ENCODE assay signal across 16 cellular contexts in genomic region chr7:18974803-18975202, GRCh38.
A peak's percentile ranks its signal among the peaks of the same experiment; 100 is the strongest.
DNase-seq lines count a peak whose midpoint lies in the region; ATAC-seq, FAIRE-seq and TF ChIP-seq lines count a peak whose summit lies in the region.
"Had no signal": no experiment of that assay in that cellular context is flagged by ENCODE, and none has a peak within 500 bp of the region (broad histone marks: within the 10 kb centered on the region; RNA-seq: fewer than 3 reads in every experiment).

No MANE protein-coding gene starts in this region.

- no peak overlapping the region for H3K23ac ChIP-seq in IMR-90 (ENCODE audit: low read depth, low read length)

- POLR2A ChIA-PET in IMR-90 (lab: Charles Lee; ENCODE audit: unreplicated experiment): no interaction called here

- H3K79me2 ChIP-seq in astrocyte (ENCODE audit: insufficient read depth, low read length): no peaks in the 10 kb centered on the region

- ATAC-seq in IMR-90 (ENCODE audit: low read depth): peak; percentile 35

- no peaks in the 10 kb centered on the region for H3K9me3 Mint-ChIP-seq in astrocyte (ENCODE audit: unreplicated experiment)

- H3K27ac ChIP-seq in IMR-90 (ENCODE audit: insufficient read depth, low read length) (no peak overlapping the region), astrocyte (ENCODE audit: low read depth, low read length) (no peak overlapping the region)
- H3K27ac ChIP-seq: ovary, SJSA1, vagina had no signal

- H2AFZ ChIP-seq in IMR-90 (replicated peaks; ENCODE audit: low read length, poor library complexity) (no peak overlapping the region), astrocyte (ENCODE audit: low read depth, low read length) (no peak overlapping the region)

- H3K4me2 ChIP-seq in IMR-90 (ENCODE audit: low read depth, low read length) (no peak overlapping the region), astrocyte (ENCODE audit: low read length) (no peak overlapping the region)
- H3K4me2 ChIP-seq: smooth muscle cell had no signal

- H4K20me1 ChIP-seq in IMR-90 (ENCODE audit: insufficient read depth, low read length) (no peaks in the 10 kb centered on the region), astrocyte (ENCODE audit: insufficient read depth, low read length) (no peaks in the 10 kb centered on the region)

- H3K4me1 ChIP-seq in IMR-90 (ENCODE audit: control insufficient read depth, insufficient read depth, low read length): peaks cover 2% of the 10 kb centered on the region; the same call in 1 of the 2 replicates
- H3K4me1 ChIP-seq in astrocyte (ENCODE audit: insufficient read depth, low read length): peaks cover 27% of the 10 kb centered on the region

- DNase-seq in AG08395 (ENCODE audit: low spot score) (peak; percentile 28), IMR-90 (peak; percentile 78), astrocyte (ENCODE audit: low read depth) (peak; percentile 67), islet precursor cell (peak; percentile 58), SIG-M5 treated with dmso at 0.1 percent for 504 hours (lab: John Stamatoyannopoulos, UW; ENCODE audit: unreplicated experiment) (no peak), NOMO-1 treated with DMSO at 0.1 percent for 48 hours (lab: John Stamatoyannopoulos, UW; ENCODE audit: unreplicated experiment) (no peak), pons (ENCODE audit: low spot score) (no peak)
- DNase-seq in activated naive CD4-positive, alpha-beta T cell treated with Interleukin-2 at 50 U/mL for 16 hours: no peak
- DNase-seq: activated CD4-positive, alpha-beta memory T cell treated with anti-CD3 and anti-CD28 coated beads, Interleukin-2, amount 10 ng/mL, durations not matched to agents 7 days and 5 days; midbrain; ovary had no signal

- intact Hi-C loops in IMR-90 (cut with micrococcal nuclease): no loop called here

- no peak overlapping the region for H2BK120ac ChIP-seq in IMR-90 (ENCODE audit: low read depth, low read length)

- no peak overlapping the region for H3K4me3 Mint-ChIP-seq in astrocyte (ENCODE audit: unreplicated experiment)
- H3K4me3 Mint-ChIP-seq: activated CD4-positive, alpha-beta memory T cell treated with anti-CD3 and anti-CD28 coated beads, Interleukin-2, amount 10 ng/mL, durations not matched to agents 7 days and 5 days; stimulated activated naive CD8-positive, alpha-beta T cell treated with anti-CD3 and anti-CD28 coated beads, Interleukin-15, Interleukin-2, amounts not matched to agents 100 ng/mL and 50 ng/mL, for 24 hours had no signal

- H2BK5ac ChIP-seq in IMR-90 (ENCODE audit: low read depth, low read length, poor library complexity, severe bottlenecking): no peak overlapping the region

- H3K4me3 ChIP-seq in IMR-90 (ENCODE audit: insufficient read depth, low read depth, low read length) (no peak overlapping the region), astrocyte (ENCODE audit: insufficient read depth, low read depth, low read length) (no peak overlapping the region)
- H3K4me3 ChIP-seq: ovary, SJSA1, smooth muscle cell, vagina had no signal

- peak; percentile 73 for FAIRE-seq in astrocyte (lab: Jason Lieb, UNC)
- FAIRE-seq: TTC549 had no signal

- no peaks in the 10 kb centered on the region for H3K9me1 ChIP-seq in IMR-90 (ENCODE audit: insufficient read depth, low read length)

- H2AK5ac ChIP-seq in IMR-90 (ENCODE audit: low read depth, low read length): no peak overlapping the region

- H3K27me3 ChIP-seq in IMR-90 (ENCODE audit: control insufficient read depth, insufficient read depth, low read length): no peaks in the 10 kb centered on the region
- no peaks in the 10 kb centered on the region for H3K27me3 ChIP-seq in astrocyte (ENCODE audit: insufficient read depth, low read length)
- H3K27me3 ChIP-seq: ovary, SJSA1, vagina had no signal

- in situ Hi-C loops in IMR-90 (cut with MboI; ENCODE audit: low sequenced_read_pairs): no loop called here

- peak overlapping the region; percentile 41 for H3K27ac Mint-ChIP-seq in astrocyte (ENCODE audit: unreplicated experiment)
- H3K27ac Mint-ChIP-seq: activated CD4-positive, alpha-beta memory T cell treated with anti-CD3 and anti-CD28 coated beads, Interleukin-2, amount 10 ng/mL, durations not matched to agents 7 days and 5 days; stimulated activated naive CD8-positive, alpha-beta T cell treated with anti-CD3 and anti-CD28 coated beads, Interleukin-15, Interleukin-2, amounts not matched to agents 100 ng/mL and 50 ng/mL, for 24 hours had no signal

- H3K79me1 ChIP-seq in IMR-90 (ENCODE audit: low read depth in 1 of 2, low read length in 2 of 2): no peaks in the 10 kb centered on the region

- H3K27me3 Mint-ChIP-seq in astrocyte (ENCODE audit: low read depth, unreplicated experiment): no peaks in the 10 kb centered on the region
- H3K27me3 Mint-ChIP-seq: activated CD4-positive, alpha-beta memory T cell treated with anti-CD3 and anti-CD28 coated beads, Interleukin-2, amount 10 ng/mL, durations not matched to agents 7 days and 5 days; stimulated activated naive CD8-positive, alpha-beta T cell treated with anti-CD3 and anti-CD28 coated beads, Interleukin-15, Interleukin-2, amounts not matched to agents 100 ng/mL and 50 ng/mL, for 24 hours had no signal

- TF ChIP-seq CTCF in IMR-90 (conservative IDR thresholded peaks at IDR 0.05; ENCODE audit: low read depth, low read length): no peak
- no peak for TF ChIP-seq CTCF in astrocyte (IDR thresholded peaks at IDR 0.05; ENCODE audit: insufficient read depth, low read depth, low read length)

- H3K36me3 ChIP-seq in IMR-90 (ENCODE audit: control insufficient read depth, insufficient read depth, low read length): no peaks in the 10 kb centered on the region
- no peaks in the 10 kb centered on the region for H3K36me3 ChIP-seq in astrocyte (ENCODE audit: insufficient read depth, low read length)
- H3K36me3 ChIP-seq: ovary, vagina had no signal

- no peak for TF ChIP-seq RAD21 in IMR-90 (IDR thresholded peaks at IDR 0.05; ENCODE audit: low read length)

- H4K5ac ChIP-seq in IMR-90 (ENCODE audit: low read depth, low read length): no peak overlapping the region

- TF ChIP-seq POLR2A in IMR-90 (IDR thresholded peaks at IDR 0.05; ENCODE audit: low read depth, low read length): no peak

- no peak overlapping the region for H2BK20ac ChIP-seq in IMR-90 (ENCODE audit: low read depth, low read length)

- H3K9me3 ChIP-seq in IMR-90 (ENCODE audit: control insufficient read depth, insufficient read depth, low read length) (no peaks in the 10 kb centered on the region), astrocyte (ENCODE audit: insufficient read depth, low read depth, low read length) (no peaks in the 10 kb centered on the region)
- H3K9me3 ChIP-seq: ovary, SJSA1, vagina had no signal

- no peak overlapping the region for H3K56ac ChIP-seq in IMR-90 (ENCODE audit: extremely low read depth, insufficient read depth, low read length)

- H4K8ac ChIP-seq in IMR-90 (ENCODE audit: low read depth in 2 of 2, low read length in 2 of 2): no peak overlapping the region

- no peak overlapping the region for H2AK9ac ChIP-seq in IMR-90 (replicated peaks; ENCODE audit: low read depth, low read length, poor library complexity)

- H2BK15ac ChIP-seq in IMR-90 (ENCODE audit: low read depth, low read length): no peak overlapping the region

- CTCF ChIA-PET in IMR-90 (lab: Yijun Ruan, JAX): no interaction called here

- peaks cover 34% of the 10 kb centered on the region for H3K4me1 Mint-ChIP-seq in astrocyte (ENCODE audit: low read depth, unreplicated experiment)
- H3K4me1 Mint-ChIP-seq: activated CD4-positive, alpha-beta memory T cell treated with anti-CD3 and anti-CD28 coated beads, Interleukin-2, amount 10 ng/mL, durations not matched to agents 7 days and 5 days had no signal

- H3K14ac ChIP-seq in IMR-90 (replicated peaks; ENCODE audit: low read depth, low read length): no peak overlapping the region

- no TSS peak for BruUV-seq in IMR-90 (replicated peaks; lab: Mats Ljungman, UMichigan)

- H3K9ac ChIP-seq in IMR-90 (ENCODE audit: low read depth, low read length): no peak overlapping the region
- no peak overlapping the region for H3K9ac ChIP-seq in astrocyte (ENCODE audit: low read length)

- no peak overlapping the region for H4K91ac ChIP-seq in IMR-90 (ENCODE audit: insufficient read depth, low read depth, low read length)

- no peak overlapping the region for H3K4ac ChIP-seq in IMR-90 (ENCODE audit: low read depth, low read length)

- no peak overlapping the region for H3K18ac ChIP-seq in IMR-90 (ENCODE audit: low read depth, low read length)

- dilution Hi-C loops in IMR-90 (cut with HindIII; ENCODE audit: low sequenced_read_pairs, unreplicated experiment): no loop called here

- no peaks in the 10 kb centered on the region for H3K36me3 Mint-ChIP-seq in astrocyte (ENCODE audit: low read depth, unreplicated experiment)

- 90% methylated on average over 1 of the region's 1 CpG; no CpG with 5 or more reads in 1 of the 2 experiments for WGBS in IMR-90 (ENCODE audit: extremely low coverage in 2 of 2, insufficient read length in 1 of 2), 2 experiments

TF ChIP-seq in IMR-90, 13 proteins besides CTCF, POLR2A, EP300 and RAD21 (continues in another document):
- no peak; the same call in 1 of the 2 replicates for TF ChIP-seq MAFK (IDR thresholded peaks at IDR 0.05; ENCODE audit: low read depth, low read length)
- no peak for TF ChIP-seq MXI1 (IDR thresholded peaks at IDR 0.05; ENCODE audit: borderline replicate concordance, low read depth, low read length)
- TF ChIP-seq USF2 (IDR thresholded peaks at IDR 0.05; ENCODE audit: low read depth, low read length): no peak
- no peak for TF ChIP-seq BHLHE40 (IDR thresholded peaks at IDR 0.05; ENCODE audit: low read depth, low read length)
- no peak for TF ChIP-seq NFE2L2 (IDR thresholded peaks at IDR 0.05; ENCODE audit: low read depth, low read length)
- TF ChIP-seq CEBPB (IDR thresholded peaks at IDR 0.05; ENCODE audit: low read depth, low read length): no peak
- no peak for TF ChIP-seq RCOR1 (IDR thresholded peaks at IDR 0.05; ENCODE audit: insufficient replicate concordance, low read length)
- TF ChIP-seq ELK1 (IDR thresholded peaks at IDR 0.05; ENCODE audit: borderline replicate concordance, low read depth, low read length): no peak
- TF ChIP-seq MAZ (IDR thresholded peaks at IDR 0.05; ENCODE audit: borderline replicate concordance, low read depth, low read length): no peak

Comparison
In these comparisons a context has a peak if more than half of its experiments do, and no peak if none do; other contexts are left out.
1. DNase-seq: peak in AG08395 (single experiment), IMR-90 (single experiment), astrocyte (single experiment) and islet precursor cell (single experiment); none in activated naive CD4-positive, alpha-beta T cell treated with Interleukin-2 at 50 U/mL for 16 hours (single experiment), SIG-M5 treated with dmso at 0.1 percent for 504 hours (single experiment), NOMO-1 treated with DMSO at 0.1 percent for 48 hours (single experiment) and pons (single experiment).